1 cellular context compared by ENCODE assay signal in genomic region chr19:16285079-16285478, GRCh38. TPM values are rescaled to one million over a fixed set of nuclear protein-coding genes. Genes with fewer than 3 reads are reported as not detected.
"Had no signal": no experiment of that assay in that cellular context is flagged by ENCODE, and none has a peak within 500 bp of the region (broad histone marks: within the 10 kb centered on the region; RNA-seq: fewer than 3 reads in every experiment).

No MANE protein-coding gene starts in this region.

RNA-seq across cellular contexts. Expression of gene KLF2, which starts 39.5 kb away (rescaled TPM):
- polyA plus RNA-seq: keratinocyte had no signal
